ENCODE assay signal across 18 cellular contexts in the genomic region with DNA sequence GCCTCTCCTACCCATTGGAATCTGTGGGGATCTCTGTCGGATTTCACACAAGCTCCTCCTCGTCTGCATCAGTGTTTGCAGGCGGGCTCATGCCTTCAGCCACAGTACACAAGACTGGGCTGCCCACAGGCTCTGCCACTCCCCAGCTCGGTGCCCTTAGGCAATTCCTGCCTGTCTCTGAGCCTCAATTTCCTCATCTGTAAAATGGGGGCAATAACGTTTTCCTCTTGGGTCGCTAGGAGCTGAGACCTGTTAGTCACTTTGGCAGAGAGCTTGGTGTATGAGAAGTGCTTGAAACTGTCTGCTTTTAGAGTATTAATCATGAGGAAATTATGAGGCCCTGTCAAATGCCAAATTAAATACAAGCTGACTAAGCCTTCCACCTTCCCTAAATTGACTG. TPM values are rescaled to one million over a fixed set of nuclear protein-coding genes. Genes with fewer than 3 reads are reported as not detected.
A peak's percentile ranks its signal among the peaks of the same experiment; 100 is the strongest.
DNase-seq lines count a peak whose midpoint lies in the region; ATAC-seq and TF ChIP-seq lines count a peak whose summit lies in the region.
"Had no signal": no experiment of that assay in that cellular context is flagged by ENCODE, and none has a peak within 500 bp of the region (broad histone marks: within the 10 kb centered on the region; RNA-seq: fewer than 3 reads in every experiment).

No MANE protein-coding gene starts in this region.

- no peak overlapping the region for H3K4me2 ChIP-seq in PC-3 (ENCODE audit: low read length)
- H3K4me2 ChIP-seq: BLaER1 had no signal

- no peak overlapping the region for H3K27ac ChIP-seq in PC-3 (ENCODE audit: low read length)
- H3K27ac ChIP-seq in coronary artery, result no peak overlapping the region
- H3K27ac ChIP-seq: BLaER1, C4-2B, GM23248 had no signal

- ATAC-seq in PC-3, result peak; percentile 45; the same call in 1 of the 2 replicates
- ATAC-seq: CD8-positive, alpha-beta T cell had no signal

- H2AFZ ChIP-seq in PC-3 (ENCODE audit: low read length), result no peak overlapping the region
- H2AFZ ChIP-seq: GM23248 had no signal

- POLR2A ChIA-PET in PC-3 (lab: Charles Lee; ENCODE audit: unreplicated experiment), result no interaction called here

- no TSS peak for BruUV-seq in PC-3 (replicated peaks; lab: Mats Ljungman, UMichigan)

- H3K4me1 ChIP-seq in PC-3 (ENCODE audit: insufficient read depth, low read length), result no peaks in the 10 kb centered on the region
- H3K4me1 ChIP-seq: Caco-2 had no signal

- intact Hi-C loops in PC-3 (cut with micrococcal nuclease), result no loop called here
- intact Hi-C loops in posterior vena cava (cut with DNase I), result no loop called here

- no peaks in the 10 kb centered on the region for H3K9me3 ChIP-seq in PC-3 (ENCODE audit: low read length)
- H3K9me3 ChIP-seq: Caco-2 had no signal

- H3K4me3 ChIP-seq in PC-3 (ENCODE audit: low read length), result no peak overlapping the region
- H3K4me3 ChIP-seq in coronary artery, result no peak overlapping the region
- H3K4me3 ChIP-seq: BLaER1, GM23248 had no signal

- H3K9me2 ChIP-seq in PC-3 (replicated peaks; ENCODE audit: low read length), result no peaks in the 10 kb centered on the region

- CTCF ChIA-PET in PC-3 (lab: Charles Lee), result no interaction called here

- H4K20me1 ChIP-seq in PC-3 (ENCODE audit: low read length), result no peaks in the 10 kb centered on the region
- H4K20me1 ChIP-seq: BLaER1 had no signal

- peaks cover 5% of the 10 kb centered on the region; the same call in 1 of the 2 replicates for H3K27me3 ChIP-seq in PC-3 (ENCODE audit: low read length)
- H3K27me3 ChIP-seq: BLaER1 had no signal

- H3F3A ChIP-seq in PC-3 (ENCODE audit: low read length, unreplicated experiment), result no peaks in the 10 kb centered on the region

- H3K36me3 ChIP-seq in PC-3 (ENCODE audit: low read depth, low read length), result no peaks in the 10 kb centered on the region
- H3K36me3 ChIP-seq: BLaER1 had no signal

- no peak overlapping the region for H3K9ac ChIP-seq in PC-3 (ENCODE audit: low read length)
- H3K9ac ChIP-seq: BLaER1, GM23248 had no signal

- DNase-seq in PC-3 (peak; percentile 8), RKO (ENCODE audit: low spot score) (peak; percentile 15), coronary artery (ENCODE audit: low spot score) (peak; percentile 21), AG08396 (ENCODE audit: low spot score) (no peak), posterior vena cava (ENCODE audit: low spot score) (no peak)
- DNase-seq in activated CD4-positive, alpha-beta T cell treated with anti-CD3 and anti-CD28 coated beads, Interleukin-2, amount 50 U/mL, for 4 hours, result no peak
- DNase-seq: Caco-2; CD4-positive, CD25-positive, alpha-beta regulatory T cell; CD8-positive, alpha-beta T cell; DMS153; DND-41; GM23248; H7; HCEC 1CT had no signal

- TF ChIP-seq CTCF in PC-3 (conservative IDR thresholded peaks at IDR 0.05; ENCODE audit: low read depth, low read length) (no peak), coronary artery (IDR thresholded peaks at IDR 0.05) (no peak)

- H3K79me2 ChIP-seq in PC-3 (ENCODE audit: low read length), result no peaks in the 10 kb centered on the region

RNA-seq across cellular contexts. Expression of a gene that starts 27.6 kb away (rescaled TPM):
- total RNA-seq in PC-3 (2014; rRNA removed) (7.5 and 10.4 TPM in 2 replicates), posterior vena cava (10 to 100 TPM in 1 of 2 donors, 1 to 10 TPM in 1; 7.0 to 20.8 TPM)
- total RNA-seq: B cell; CD8-positive, alpha-beta T cell; H1 had no signal

Comparison
In these comparisons a context has a peak if more than half of its experiments do, and no peak if none do; other contexts are left out.
1. DNase-seq: peak in PC-3 (single experiment), RKO (single experiment) and coronary artery (single experiment); none in AG08396 (single experiment), posterior vena cava (single experiment) and activated CD4-positive, alpha-beta T cell treated with anti-CD3 and anti-CD28 coated beads, Interleukin-2, amount 50 U/mL, for 4 hours (0 of 2).